Comparison of ENCODE assay signal across 29 cellular contexts in the genomic region with DNA sequence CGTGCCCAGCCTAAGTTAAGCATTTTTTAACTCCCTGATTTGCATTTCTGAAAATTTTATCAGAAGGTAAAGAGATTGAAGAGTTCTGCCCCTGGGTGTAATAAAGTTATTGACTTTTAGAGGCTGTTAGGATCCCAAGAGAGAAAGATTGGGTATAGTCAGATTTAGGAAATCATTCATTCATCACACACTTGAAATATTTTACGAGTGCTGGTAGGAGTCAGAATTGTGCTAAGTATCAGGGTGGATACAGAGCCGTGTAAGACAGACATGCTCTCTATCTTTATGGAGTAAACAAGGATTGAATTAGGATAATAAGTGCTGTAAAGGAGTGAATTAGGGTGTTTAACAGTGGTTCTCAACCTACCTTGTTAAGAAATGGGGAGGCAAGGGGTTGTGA. TPM values are rescaled to one million over a fixed set of nuclear protein-coding genes. Genes with fewer than 3 reads are reported as not detected.
"Had no signal": no experiment of that assay in that cellular context is flagged by ENCODE, and none has a peak within 500 bp of the region (broad histone marks: within the 10 kb centered on the region; RNA-seq: fewer than 3 reads in every experiment).

No MANE protein-coding gene starts in this region.

- H3K9me3 ChIP-seq: MG63 had no signal

- H3K27ac Mint-ChIP-seq: activated CD8-positive, alpha-beta memory T cell treated with anti-CD3 and anti-CD28 coated beads, Interleukin-2, amount 10 ng/mL, durations not matched to agents 7 days and 5 days had no signal

- H3K36me3 ChIP-seq: brain microvascular endothelial cell, cardiac muscle cell had no signal

- ATAC-seq: activated CD4-positive, CD25-positive, alpha-beta regulatory T cell treated with anti-CD3 and anti-CD28 coated beads, Interleukin-2, amount 50 U/mL, for 24 hours; activated CD8-positive, alpha-beta memory T cell treated with anti-CD3 and anti-CD28 coated beads, Interleukin-2, amount 10 ng/mL, durations not matched to agents 7 days and 5 days; K562 had no signal

- H3K27me3 ChIP-seq: brain microvascular endothelial cell, cardiac muscle cell, MG63 had no signal

- DNase-seq: activated CD4-positive, alpha-beta T cell treated with anti-CD3 and anti-CD28 coated beads for 48 hours; activated CD4-positive, alpha-beta T cell treated with anti-CD3 and anti-CD28 coated beads, Interleukin-2, amount 50 U/mL, for 48 hours; activated CD8-positive, alpha-beta memory T cell treated with anti-CD3 and anti-CD28 coated beads, Interleukin-2, amount 10 ng/mL, durations not matched to agents 7 days and 5 days; activated effector memory CD4-positive, alpha-beta T cell treated with Interleukin-2 at 50 U/mL for 16 hours; activated naive CD4-positive, alpha-beta T cell; amygdala; brain microvascular endothelial cell; MG63; MV-4-11; NCI-H1092 treated with DMSO at 0.1 percent for 48 hours; NCI-H1417 treated with DMSO at 0.1 percent for 48 hours; NCI-H1694; NCI-H2029; NCI-H2107; NCI-H2171 treated with DMSO at 0.1 percent for 48 hours; NCI-H226; NCI-H526; NCI-H82; SIG-M5; T-helper 2 cell; T1000 had no signal

- H3K27me3 Mint-ChIP-seq: activated CD8-positive, alpha-beta memory T cell treated with anti-CD3 and anti-CD28 coated beads, Interleukin-2, amount 10 ng/mL, durations not matched to agents 7 days and 5 days; activated naive CD4-positive, alpha-beta T cell treated with anti-CD3 and anti-CD28 coated beads, Interleukin-2, amount 50 U/mL, for 24 hours had no signal

- H3K27ac ChIP-seq: brain microvascular endothelial cell, cardiac muscle cell had no signal

- H3K4me3 Mint-ChIP-seq: activated CD8-positive, alpha-beta memory T cell treated with anti-CD3 and anti-CD28 coated beads, Interleukin-2, amount 10 ng/mL, durations not matched to agents 7 days and 5 days; activated naive CD4-positive, alpha-beta T cell treated with anti-CD3 and anti-CD28 coated beads, Interleukin-2, amount 50 U/mL, for 24 hours had no signal

- H3K9me3 Mint-ChIP-seq: activated naive CD4-positive, alpha-beta T cell treated with anti-CD3 and anti-CD28 coated beads, Interleukin-2, amount 50 U/mL, for 24 hours had no signal

- H3K4me3 ChIP-seq: cardiac muscle cell, K562, MG63 had no signal

RNA-seq across cellular contexts. Expression of a gene that starts 55.1 kb away (rescaled TPM):
- total RNA-seq: activated CD8-positive, alpha-beta memory T cell treated with anti-CD3 and anti-CD28 coated beads, Interleukin-2, amount 10 ng/mL, durations not matched to agents 7 days and 5 days; cardiac muscle cell; K562; LHCN-M2; NCI-H460; OCI-LY7; RPMI7951 had no signal
- polyA plus RNA-seq: cardiac muscle cell, K562 had no signal
